35 cellular contexts compared by ENCODE assay signal in genomic region chr4:73345399-73345975, GRCh38. TPM values are rescaled to one million over a fixed set of nuclear protein-coding genes. Genes with fewer than 3 reads are reported as not detected.
A peak's percentile ranks its signal among the peaks of the same experiment; 100 is the strongest.
DNase-seq lines count a peak whose midpoint lies in the region; ATAC-seq and TF ChIP-seq lines count a peak whose summit lies in the region.
"Had no signal": no experiment of that assay in that cellular context is flagged by ENCODE, and none has a peak within 500 bp of the region (broad histone marks: within the 10 kb centered on the region; RNA-seq: fewer than 3 reads in every experiment).

No MANE protein-coding gene starts in this region.

- ATAC-seq in mucosa of descending colon, result peak; percentile 48
- ATAC-seq in GM21515 (IDR thresholded peaks at IDR 0.05; ENCODE audit: unreplicated experiment), result no peak
- ATAC-seq in GM19455 (IDR thresholded peaks at IDR 0.05; ENCODE audit: unreplicated experiment), result no peak
- ATAC-seq: effector memory CD8-positive, alpha-beta T cell; stimulated activated naive B cell treated with anti-CD40 and anti-IgM and Interleukin-4, amounts not matched to agents 10 μg/mL and 1 μg/mL and 100 μg/mL, for 72 hours; WTC11 had no signal

- no peak for TF ChIP-seq POLR2A in tibial nerve (IDR thresholded peaks at IDR 0.05)

- DNase-seq in Caki2 (ENCODE audit: low read depth), result peak; percentile 61
- DNase-seq in OCI-M1 (lab: John Stamatoyannopoulos, UW), result peak; percentile 31
- peak; percentile 13 for DNase-seq in iris pigment epithelial cell (ENCODE audit: low read depth)
- DNase-seq in mucosa of descending colon, result no peak
- no peak for DNase-seq in tibial nerve (ENCODE audit: low spot score in 2 of 2)
- DNase-seq in EL, result no peak
- DNase-seq: activated CD4-positive, alpha-beta T cell treated with anti-CD3 and anti-CD28 coated beads, Interleukin-2, amount 10 ng/mL, durations not matched to agents 24 days and 14 days; activated CD8-positive, alpha-beta memory T cell treated with anti-CD3 and anti-CD28 coated beads for 24 hours; activated effector memory CD4-positive, alpha-beta T cell treated with anti-CD3 and anti-CD28 coated beads, Interleukin-2, amount 50 U/mL, for 16 hours; activated naive CD8-positive, alpha-beta T cell treated with anti-CD3 and anti-CD28 coated beads for 36 hours; activated T-cell treated with anti-CD3 and anti-CD28 coated beads for 4 hours; C1 segment of cervical spinal cord; caudate nucleus; effector memory CD8-positive, alpha-beta T cell; erythroblast; islet precursor cell; Karpas-422; MV-4-11; NCI-H1436 treated with DMSO at 0.1 percent for 48 hours; NCI-H446; NCI-H748 treated with DMSO at 0.1 percent for 48 hours; nephron progenitor cell; SJCRH30; stimulated activated naive B cell treated with anti-CD40 and anti-IgM and Interleukin-4, amounts not matched to agents 10 μg/mL and 1 μg/mL and 100 μg/mL, for 72 hours; T1000; upper lobe of left lung had no signal

- H3K4me3 ChIP-seq in mucosa of descending colon (no peak overlapping the region), tibial nerve (no peak overlapping the region)
- H3K4me3 ChIP-seq: SJCRH30, upper lobe of left lung had no signal

- WGBS in tibial nerve, 2 donors, result 66 to 75% methylated on average over 4 of the region's 4 CpGs

- TF ChIP-seq EP300 in tibial nerve (IDR thresholded peaks at IDR 0.05), result no peak

- H3K4me1 ChIP-seq in mucosa of descending colon (ENCODE audit: low read depth), result no peaks in the 10 kb centered on the region
- H3K4me1 ChIP-seq in tibial nerve, result no peaks in the 10 kb centered on the region
- H3K4me1 ChIP-seq: upper lobe of left lung had no signal

- intact Hi-C loops in mucosa of descending colon (cut with DNase I, micrococcal nuclease), result no loop called here

- H3K36me3 ChIP-seq in mucosa of descending colon (ENCODE audit: low read depth) (no peaks in the 10 kb centered on the region), tibial nerve (no peaks in the 10 kb centered on the region)
- H3K36me3 ChIP-seq: SJCRH30, upper lobe of left lung had no signal

- no peaks in the 10 kb centered on the region for H3K27me3 ChIP-seq in tibial nerve
- H3K27me3 ChIP-seq: SJCRH30, upper lobe of left lung had no signal

- in situ Hi-C loops in Caki2 (cut with HindIII; ENCODE audit: low pct_unique_long_range_greater_than_20kb, low sequenced_read_pairs), result no loop called here

- TF ChIP-seq CTCF in mucosa of descending colon (IDR thresholded peaks at IDR 0.05) (no peak), tibial nerve (IDR thresholded peaks at IDR 0.05) (no peak)

- H3K27ac ChIP-seq in tibial nerve, result no peak overlapping the region
- H3K27ac ChIP-seq: HL-60, SJCRH30, upper lobe of left lung had no signal

- H3K9me3 ChIP-seq in mucosa of descending colon (no peaks in the 10 kb centered on the region), tibial nerve (no peaks in the 10 kb centered on the region)
- H3K9me3 ChIP-seq: SJCRH30, upper lobe of left lung had no signal

RNA-seq across cellular contexts. Expression of gene ALB, which starts 58.6 kb away (rescaled TPM):
- not detected in 2 replicates for total RNA-seq in Caki2 (2014; rRNA removed; shearing (Covaris generic); ENCODE audit: low replicate concordance)
- total RNA-seq in mucosa of descending colon (1 to 10 TPM in 1 of 3 donors, not detected in 2; 8.2 TPM), tibial nerve (1 to 10 TPM in 3 of 4 donors, not detected in 1; 1.7 to 2.4 (median 2.4) TPM)
- total RNA-seq: activated CD4-positive, alpha-beta T cell treated with anti-CD3 and anti-CD28 coated beads, Interleukin-2, amount 10 ng/mL, durations not matched to agents 24 days and 14 days; activated naive CD8-positive, alpha-beta T cell treated with anti-CD3 and anti-CD28 coated beads for 36 hours; astrocyte; H4; lung microvascular endothelial cell; osteoblast; RPMI7951; SJCRH30 had no signal

Comparison
In these comparisons a context has a peak if more than half of its experiments do, and no peak if none do; other contexts are left out.
1. DNase-seq: peak in Caki2 (single experiment), OCI-M1 (single experiment) and iris pigment epithelial cell (single experiment); none in mucosa of descending colon (0 of 3), tibial nerve (0 of 2) and EL (single experiment).